9 cellular contexts compared by ENCODE assay signal in the genomic region with DNA sequence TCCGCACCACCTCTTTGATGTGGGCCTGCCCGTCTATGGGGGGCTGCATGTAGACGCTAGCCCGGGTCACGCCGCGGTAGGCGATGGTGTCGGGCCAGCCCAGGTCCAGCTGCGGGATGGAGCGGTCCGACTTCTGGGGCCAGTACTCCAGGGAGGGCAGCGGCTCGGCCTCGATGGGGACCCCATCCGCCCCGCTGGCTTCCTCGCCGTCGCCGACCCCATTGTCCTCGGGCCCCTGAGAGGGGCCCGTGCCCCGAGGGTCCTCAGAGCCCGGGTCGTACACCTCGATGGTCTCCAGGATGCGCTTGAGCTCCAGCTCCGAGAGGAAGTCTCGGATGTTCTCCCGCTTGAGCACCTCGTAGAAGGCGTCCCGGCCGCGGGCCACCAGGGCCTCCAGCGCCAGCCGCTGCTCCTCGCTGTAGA. TPM values are rescaled to one million over a fixed set of nuclear protein-coding genes. Genes with fewer than 3 reads are reported as not detected.
A peak's percentile ranks its signal among the peaks of the same experiment; 100 is the strongest.
DNase-seq lines count a peak whose midpoint lies in the region; ATAC-seq, FAIRE-seq and TF ChIP-seq lines count a peak whose summit lies in the region.
"Had no signal": no experiment of that assay in that cellular context is flagged by ENCODE, and none has a peak within 500 bp of the region (broad histone marks: within the 10 kb centered on the region; RNA-seq: fewer than 3 reads in every experiment).

No MANE protein-coding gene starts in this region.

- H3K4me3 ChIP-seq in astrocyte (ENCODE audit: insufficient read depth, low read depth, low read length) = peak overlapping the region; percentile 67
- peak overlapping the region; percentile 69 to 84 (median 77) for H3K4me3 ChIP-seq in HepG2 (replicated peaks in 1 of 3; ENCODE audit: insufficient read depth in 1 of 3, low read depth in 2 of 3, low read length in 3 of 3)
- H3K4me3 ChIP-seq in thoracic aorta = peak overlapping the region; percentile 93

- TF ChIP-seq CTCF in astrocyte (IDR thresholded peaks at IDR 0.05; ENCODE audit: insufficient read depth, low read depth, low read length) (no peak), HepG2 (CRISPR knock-in tag; IDR thresholded peaks at IDR 0.05) (no peak), thoracic aorta (IDR thresholded peaks at IDR 0.05) (no peak)

- H3K4me1 ChIP-seq in astrocyte (ENCODE audit: insufficient read depth, low read length) (peaks cover 44% of the 10 kb centered on the region), HepG2 (ENCODE audit: insufficient read depth, low read length) (peaks cover 63% of the 10 kb centered on the region), thoracic aorta (ENCODE audit: control insufficient read depth in 1 of 2, low read depth in 2 of 2) (peaks cover 7 to 26% of the 10 kb centered on the region in 2 donors)

- FAIRE-seq in astrocyte (lab: Jason Lieb, UNC) (no peak), HepG2 (lab: Jason Lieb, UNC) (no peak)
- FAIRE-seq: RCC 7860 had no signal

- no peaks in the 10 kb centered on the region for H3K9me3 Mint-ChIP-seq in activated CD4-positive, alpha-beta T cell treated with anti-CD3 and anti-CD28 coated beads, Interleukin-2, amount 10 ng/mL, durations not matched to agents 24 days and 14 days
- H3K9me3 Mint-ChIP-seq in astrocyte (ENCODE audit: unreplicated experiment) = peaks cover 3% of the 10 kb centered on the region

- CTCF ChIA-PET in HepG2 (lab: Yijun Ruan, JAX; ENCODE audit: low intra/inter-chr PET ratio, low total read pairs) = no interaction called here

- ATAC-seq in HepG2 (no peak; the same call in 2 of the 3 replicates), thoracic aorta (ENCODE audit: insufficient number of reproducible peaks, low FRiP score, low read depth) (no peak), GM21528 (IDR thresholded peaks at IDR 0.05; ENCODE audit: low FRiP score, unreplicated experiment) (no peak), GM19328 (IDR thresholded peaks at IDR 0.05; ENCODE audit: unreplicated experiment) (no peak)

- no peaks in the 10 kb centered on the region for H3K9me3 ChIP-seq in astrocyte (ENCODE audit: insufficient read depth, low read depth, low read length)
- H3K9me3 ChIP-seq in HepG2 (ENCODE audit: low read length) = no peaks in the 10 kb centered on the region
- H3K9me3 ChIP-seq in thoracic aorta = no peaks in the 10 kb centered on the region

- H3K36me3 ChIP-seq in astrocyte (ENCODE audit: insufficient read depth, low read length) (no peaks in the 10 kb centered on the region), HepG2 (replicated peaks in 1 of 2; ENCODE audit: control insufficient read depth in 1 of 2, insufficient read depth in 2 of 2, low read length in 2 of 2) (peaks cover 2 to 23% of the 10 kb centered on the region in 2 experiments), thoracic aorta (no peaks in the 10 kb centered on the region)

- H3K9ac ChIP-seq in astrocyte (ENCODE audit: low read length) (peak overlapping the region; percentile 90), HepG2 (ENCODE audit: insufficient read depth, low read depth, low read length) (peak overlapping the region; percentile 76)

- H2AFZ ChIP-seq in astrocyte (ENCODE audit: low read depth, low read length) = peak overlapping the region; percentile 58
- H2AFZ ChIP-seq in HepG2 (ENCODE audit: low read length) = no peak overlapping the region

- in situ Hi-C loops in HepG2 (cut with HindIII; ENCODE audit: extremely low pct_ligation_motif_present, low pct_unique_long_range_greater_than_20kb) = loop anchor here (5.0 kb wide), 1 partner anchor 36 kb away; no protein-coding TSS in a partner anchor

- H3K36me3 Mint-ChIP-seq in activated CD4-positive, alpha-beta T cell treated with anti-CD3 and anti-CD28 coated beads, Interleukin-2, amount 10 ng/mL, durations not matched to agents 24 days and 14 days (ENCODE audit: low read depth) = peaks cover 5% of the 10 kb centered on the region
- peaks cover 5% of the 10 kb centered on the region for H3K36me3 Mint-ChIP-seq in astrocyte (ENCODE audit: low read depth, unreplicated experiment)

- no peak for TF ChIP-seq POLR2A in HepG2 (IDR thresholded peaks at IDR 0.05; ENCODE audit: insufficient read depth in 1 of 2, low read depth in 2 of 2, low read length in 2 of 2)

- H4K20me1 ChIP-seq in astrocyte (ENCODE audit: insufficient read depth, low read length) (peaks cover 50% of the 10 kb centered on the region), HepG2 (ENCODE audit: insufficient read depth, low read length) (peaks cover 25% of the 10 kb centered on the region)

- H3K27ac Mint-ChIP-seq in activated CD4-positive, alpha-beta T cell treated with anti-CD3 and anti-CD28 coated beads, Interleukin-2, amount 10 ng/mL, durations not matched to agents 24 days and 14 days = peak overlapping the region; percentile 91
- H3K27ac Mint-ChIP-seq in astrocyte (ENCODE audit: unreplicated experiment) = no peak overlapping the region

- 0 out of 2 replicates have a peak, but pooled peaks have one; percentile 27 for TF ChIP-seq RAD21 in HepG2 (CRISPR knock-in tag; IDR thresholded peaks at IDR 0.05)

- H3K4me1 Mint-ChIP-seq in activated CD4-positive, alpha-beta T cell treated with anti-CD3 and anti-CD28 coated beads, Interleukin-2, amount 10 ng/mL, durations not matched to agents 24 days and 14 days = peaks cover 21% of the 10 kb centered on the region
- peaks cover 8% of the 10 kb centered on the region for H3K4me1 Mint-ChIP-seq in astrocyte (ENCODE audit: low read depth, unreplicated experiment)

- BruUV-seq in HepG2 (replicated peaks; lab: Mats Ljungman, UMichigan) = no TSS peak

- DNase-seq in activated CD4-positive, alpha-beta T cell treated with anti-CD3 and anti-CD28 coated beads, Interleukin-2, amount 10 ng/mL, durations not matched to agents 24 days and 14 days = no peak
- no peak for DNase-seq in activated CD4-positive, alpha-beta T cell treated with anti-CD3 and anti-CD28 coated beads, Interleukin-2, amount 50 U/mL, for 1 hour
- DNase-seq in astrocyte (ENCODE audit: low read depth) = no peak
- DNase-seq in HepG2 (ENCODE audit: low spot score) = no peak
- no peak for DNase-seq in thoracic aorta (ENCODE audit: low spot score)
- DNase-seq in stimulated activated CD4-positive, alpha-beta T cell treated with anti-CD3 and anti-CD28 coated beads, Interleukin-1b, Interleukin-23, amount 100 ng/mL, for 48 hours = no peak

- intact Hi-C loops in activated CD4-positive, alpha-beta T cell treated with anti-CD3 and anti-CD28 coated beads, Interleukin-2, amount 10 ng/mL, durations not matched to agents 24 days and 14 days (cut with micrococcal nuclease) = loop anchor here (5.0 kb wide), 1 partner anchor 36 kb away; no protein-coding TSS in a partner anchor
- intact Hi-C loops in HepG2 (cut with micrococcal nuclease; ENCODE audit: unreplicated experiment) = loop anchor here (2.0 kb wide), 1 partner anchor 15 kb away; no protein-coding TSS in a partner anchor

- H3K27me3 Mint-ChIP-seq in activated CD4-positive, alpha-beta T cell treated with anti-CD3 and anti-CD28 coated beads, Interleukin-2, amount 10 ng/mL, durations not matched to agents 24 days and 14 days = peaks cover 12% of the 10 kb centered on the region
- H3K27me3 Mint-ChIP-seq in astrocyte (ENCODE audit: low read depth, unreplicated experiment) = peaks cover 1% of the 10 kb centered on the region

- peak overlapping the region; percentile 69 for H3K27ac ChIP-seq in astrocyte (ENCODE audit: low read depth, low read length)
- peak overlapping the region; percentile 93 for H3K27ac ChIP-seq in HepG2 (ENCODE audit: extremely low read length, insufficient read depth, low read length)
- peak overlapping the region; percentile 77 to 78 for H3K27ac ChIP-seq in thoracic aorta

- WGBS in HepG2 (ENCODE audit: low lambda C conversion rate) = 0% methylated on average over 2 of the region's 39 CpGs

- no peak for TF ChIP-seq EP300 in HepG2 (IDR thresholded peaks at IDR 0.05; ENCODE audit: low read depth in 2 of 2, low read length in 2 of 2)
- TF ChIP-seq EP300 in HepG2 (CRISPR knock-in tag; IDR thresholded peaks at IDR 0.05; ENCODE audit: borderline replicate concordance) = no peak

- H3K27me3 ChIP-seq in astrocyte (ENCODE audit: insufficient read depth, low read length) (no peaks in the 10 kb centered on the region), HepG2 (ENCODE audit: control insufficient read depth in 1 of 2, insufficient read depth in 2 of 2, low read length in 2 of 2) (no peaks in the 10 kb centered on the region; a peak in 1 of 5 replicates), thoracic aorta (replicated peaks; ENCODE audit: insufficient read depth) (no peaks in the 10 kb centered on the region)

- POLR2A ChIA-PET in HepG2 (lab: Yijun Ruan, JAX) = interaction anchor here (0.8 to 3.4 kb wide), 6 partner anchors 9 to 35 kb away, joined by 3 to 27 read pairs (median 8); no protein-coding TSS in a partner anchor

- H3K4me2 ChIP-seq in astrocyte (ENCODE audit: low read length) = peak overlapping the region; percentile 92
- H3K4me2 ChIP-seq in HepG2 (ENCODE audit: low read depth, low read length) = peak overlapping the region; percentile 100

- peak overlapping the region; percentile 90 for H3K4me3 Mint-ChIP-seq in activated CD4-positive, alpha-beta T cell treated with anti-CD3 and anti-CD28 coated beads, Interleukin-2, amount 10 ng/mL, durations not matched to agents 24 days and 14 days
- peak overlapping the region; percentile 90 for H3K4me3 Mint-ChIP-seq in astrocyte (ENCODE audit: unreplicated experiment)

- H3K79me2 ChIP-seq in astrocyte (ENCODE audit: insufficient read depth, low read length) = peaks cover 55% of the 10 kb centered on the region
- peaks cover 34% of the 10 kb centered on the region for H3K79me2 ChIP-seq in HepG2 (ENCODE audit: insufficient read depth, low read length)

RNA-seq across cellular contexts. Expression of a gene that starts 1.0 kb away (rescaled TPM):
- total RNA-seq in activated CD4-positive, alpha-beta T cell treated with anti-CD3 and anti-CD28 coated beads, Interleukin-2, amount 10 ng/mL, durations not matched to agents 24 days and 14 days = 15.7 and 17.8 TPM in 2 replicates
- total RNA-seq in astrocyte (10.6 and 12.9 TPM in 2 replicates), HepG2 (2016; rRNA removed; fragmentation: Illumina TruSeq; extraction: Trizol) (14.0 and 18.6 TPM in 2 replicates), thoracic aorta (10 to 100 TPM; 10.8 to 19.8 TPM)
- 3.1 and 3.2 TPM in 2 replicates for total RNA-seq in HepG2 (2016; cell fraction: cytosol; rRNA removed; fragmentation: Illumina TruSeq; extraction: Trizol; ENCODE audit: low read depth)
- total RNA-seq in HepG2 (2016; cell fraction: insoluble cytoplasmic fraction; rRNA removed; fragmentation: Illumina TruSeq; extraction: Trizol) = 11.3 and 19.1 TPM in 2 replicates
- 8.0 and 8.1 TPM in 2 replicates for total RNA-seq in HepG2 (2016; cell fraction: membrane; rRNA removed; fragmentation: Illumina TruSeq; extraction: Trizol)
- total RNA-seq in HepG2 (2016; cell fraction: nucleus; rRNA removed; fragmentation: Illumina TruSeq; extraction: Trizol) = 19.9 and 21.9 TPM in 2 replicates
- polyA plus RNA-seq in HepG2 (2011; rRNA removed) = 13.7 and 21.2 TPM in 2 replicates
- polyA plus RNA-seq in HepG2 (2011; cell fraction: cytosol; rRNA removed) = 9.8 and 12.5 TPM in 2 replicates
- polyA plus RNA-seq in HepG2 (2011; cell fraction: nucleus; rRNA removed) = 62.7 and 63.6 TPM in 2 replicates
- 9.6 and 14.4 TPM in 2 replicates for polyA plus RNA-seq in HepG2 (2012)
- 1.4 and 1.5 TPM in 2 replicates for polyA plus RNA-seq in HepG2 (2016; cell fraction: cytosol; fragmentation: Illumina TruSeq; extraction: Trizol; ENCODE audit: low read depth)
- 10.4 and 12.3 TPM in 2 replicates for polyA plus RNA-seq in HepG2 (2016; cell fraction: insoluble cytoplasmic fraction; fragmentation: Illumina TruSeq; extraction: Trizol; ENCODE audit: low read depth)
- 4.1 and 4.4 TPM in 2 replicates for polyA plus RNA-seq in HepG2 (2016; cell fraction: membrane; fragmentation: Illumina TruSeq; extraction: Trizol; ENCODE audit: low read depth)
- polyA plus RNA-seq in HepG2 (2016; cell fraction: nucleus; fragmentation: Illumina TruSeq; extraction: Trizol; ENCODE audit: insufficient read depth, low read depth) = 43.0 and 45.0 TPM in 2 replicates
- 18.2 and 34.3 TPM in 2 replicates for polyA minus RNA-seq in HepG2 (2011; rRNA and poly(A)+ RNA removed; ENCODE audit: low replicate concordance)
- 14.7 and 14.9 TPM in 2 replicates for polyA minus RNA-seq in HepG2 (2011; cell fraction: cytosol; rRNA and poly(A)+ RNA removed)
- 24.2 and 25.2 TPM in 2 replicates for polyA minus RNA-seq in HepG2 (2011; cell fraction: nucleus; rRNA and poly(A)+ RNA removed)

RNA-seq across cellular contexts. Expression of a gene that starts 43.2 kb away (rescaled TPM):
- 9.2 and 9.7 TPM in 2 replicates for total RNA-seq in activated CD4-positive, alpha-beta T cell treated with anti-CD3 and anti-CD28 coated beads, Interleukin-2, amount 10 ng/mL, durations not matched to agents 24 days and 14 days
- 0.30 and 0.38 TPM in 2 replicates for total RNA-seq in astrocyte
- 0.77 and 0.90 TPM in 2 replicates for total RNA-seq in HepG2 (2016; rRNA removed; fragmentation: Illumina TruSeq; extraction: Trizol)
- total RNA-seq in HepG2 (2016; cell fraction: cytosol; rRNA removed; fragmentation: Illumina TruSeq; extraction: Trizol; ENCODE audit: low read depth) = 0.10 and 0.35 TPM in 2 replicates
- 0.76 and 1.1 TPM in 2 replicates for total RNA-seq in HepG2 (2016; cell fraction: insoluble cytoplasmic fraction; rRNA removed; fragmentation: Illumina TruSeq; extraction: Trizol)
- 0.31 and 0.69 TPM in 2 replicates for total RNA-seq in HepG2 (2016; cell fraction: membrane; rRNA removed; fragmentation: Illumina TruSeq; extraction: Trizol)
- 0.31 and 0.60 TPM in 2 replicates for total RNA-seq in HepG2 (2016; cell fraction: nucleus; rRNA removed; fragmentation: Illumina TruSeq; extraction: Trizol)
- 1.6 and 1.7 TPM in 2 replicates for polyA plus RNA-seq in HepG2 (2011; rRNA removed)
- polyA plus RNA-seq in HepG2 (2011; cell fraction: cytosol; rRNA removed) = 0.79 and 2.2 TPM in 2 replicates
- 1.8 and 2.6 TPM in 2 replicates for polyA plus RNA-seq in HepG2 (2011; cell fraction: nucleus; rRNA removed)
- 0.37 and 0.85 TPM in 2 replicates for polyA plus RNA-seq in HepG2 (2012)
- polyA plus RNA-seq in HepG2 (2016; cell fraction: cytosol; fragmentation: Illumina TruSeq; extraction: Trizol; ENCODE audit: low read depth) = 0.12 and 0.14 TPM in 2 replicates
- 0.44 and 0.88 TPM in 2 replicates for polyA plus RNA-seq in HepG2 (2016; cell fraction: insoluble cytoplasmic fraction; fragmentation: Illumina TruSeq; extraction: Trizol; ENCODE audit: low read depth)
- polyA plus RNA-seq in HepG2 (2016; cell fraction: membrane; fragmentation: Illumina TruSeq; extraction: Trizol; ENCODE audit: low read depth) = 0.29 and 0.35 TPM in 2 replicates
- polyA plus RNA-seq in HepG2 (2016; cell fraction: nucleus; fragmentation: Illumina TruSeq; extraction: Trizol; ENCODE audit: insufficient read depth, low read depth) = 1.00 and 1.2 TPM in 2 replicates
- polyA minus RNA-seq in HepG2 (2011; rRNA and poly(A)+ RNA removed; ENCODE audit: low replicate concordance) = 0.16 and 2.7 TPM in 2 replicates
- polyA minus RNA-seq in HepG2 (2011; cell fraction: cytosol; rRNA and poly(A)+ RNA removed) = 0.49 and 0.79 TPM in 2 replicates
- 0.75 and 0.90 TPM in 2 replicates for polyA minus RNA-seq in HepG2 (2011; cell fraction: nucleus; rRNA and poly(A)+ RNA removed)
- total RNA-seq in thoracic aorta = 1 to 10 TPM; 1.6 to 3.2 TPM

RNA-seq across cellular contexts. Expression of a gene that starts 51.6 kb away (rescaled TPM):
- not detected in 2 replicates for total RNA-seq in activated CD4-positive, alpha-beta T cell treated with anti-CD3 and anti-CD28 coated beads, Interleukin-2, amount 10 ng/mL, durations not matched to agents 24 days and 14 days
- total RNA-seq in astrocyte = 0.14 TPM in 1 of 2 replicates, not detected in the other
- total RNA-seq in HepG2 (2016; rRNA removed; fragmentation: Illumina TruSeq; extraction: Trizol) = not detected in 2 replicates
- not detected in 2 replicates for total RNA-seq in HepG2 (2016; cell fraction: cytosol; rRNA removed; fragmentation: Illumina TruSeq; extraction: Trizol; ENCODE audit: low read depth)
- total RNA-seq in HepG2 (2016; cell fraction: insoluble cytoplasmic fraction; rRNA removed; fragmentation: Illumina TruSeq; extraction: Trizol) = 0.04 TPM in 1 of 2 replicates, not detected in the other
- total RNA-seq in HepG2 (2016; cell fraction: membrane; rRNA removed; fragmentation: Illumina TruSeq; extraction: Trizol) = not detected in 2 replicates
- not detected in 2 replicates for total RNA-seq in HepG2 (2016; cell fraction: nucleus; rRNA removed; fragmentation: Illumina TruSeq; extraction: Trizol)
- 0.05 and 0.07 TPM in 2 replicates for polyA plus RNA-seq in HepG2 (2011; rRNA removed)
- 0.03 TPM in 2 replicates for polyA plus RNA-seq in HepG2 (2011; cell fraction: cytosol; rRNA removed)
- polyA plus RNA-seq in HepG2 (2011; cell fraction: nucleus; rRNA removed) = 0.23 and 0.38 TPM in 2 replicates
- polyA plus RNA-seq in HepG2 (2012) = 0.08 and 0.11 TPM in 2 replicates
- not detected in 2 replicates for polyA plus RNA-seq in HepG2 (2016; cell fraction: cytosol; fragmentation: Illumina TruSeq; extraction: Trizol; ENCODE audit: low read depth)
- polyA plus RNA-seq in HepG2 (2016; cell fraction: insoluble cytoplasmic fraction; fragmentation: Illumina TruSeq; extraction: Trizol; ENCODE audit: low read depth) = not detected in 2 replicates
- polyA plus RNA-seq in HepG2 (2016; cell fraction: membrane; fragmentation: Illumina TruSeq; extraction: Trizol; ENCODE audit: low read depth) = not detected in 2 replicates
- not detected in 2 replicates for polyA plus RNA-seq in HepG2 (2016; cell fraction: nucleus; fragmentation: Illumina TruSeq; extraction: Trizol; ENCODE audit: insufficient read depth, low read depth)
- polyA minus RNA-seq in HepG2 (2011; rRNA and poly(A)+ RNA removed; ENCODE audit: low replicate concordance) = 0.09 and 0.24 TPM in 2 replicates
- not detected in 2 replicates for polyA minus RNA-seq in HepG2 (2011; cell fraction: cytosol; rRNA and poly(A)+ RNA removed)
- 0.25 and 0.39 TPM in 2 replicates for polyA minus RNA-seq in HepG2 (2011; cell fraction: nucleus; rRNA and poly(A)+ RNA removed)
- not detected for total RNA-seq in thoracic aorta
